Comparison of ENCODE assay signal across 1 cellular context in the genomic region with DNA sequence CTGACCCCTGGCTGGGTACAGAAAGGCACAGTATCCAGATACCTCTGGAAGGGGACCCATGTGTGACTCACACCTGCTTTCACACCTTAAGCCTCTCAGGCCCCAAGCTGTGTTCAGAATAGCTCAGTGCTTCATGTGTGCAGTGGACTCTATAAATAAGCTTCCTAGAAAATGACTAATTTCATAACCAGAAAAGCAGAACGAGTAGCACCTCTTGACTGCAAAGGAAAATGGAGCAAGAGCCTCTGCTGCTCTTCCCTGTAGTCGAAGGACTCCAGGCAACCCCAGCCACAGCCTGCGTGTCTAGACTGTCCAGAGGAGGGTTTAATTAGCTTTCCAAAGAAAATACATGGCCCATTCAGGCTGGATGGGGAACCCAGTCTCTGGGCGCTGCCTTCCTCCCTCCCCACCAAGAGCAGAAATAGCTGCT.
TF ChIP-seq lines count a peak whose summit lies in the region.

No MANE protein-coding gene starts in this region.

TF ChIP-seq in WTC11, 78 proteins besides CTCF, POLR2A, EP300 and RAD21 (continued from another document):
- TF ChIP-seq, protein P1, sequence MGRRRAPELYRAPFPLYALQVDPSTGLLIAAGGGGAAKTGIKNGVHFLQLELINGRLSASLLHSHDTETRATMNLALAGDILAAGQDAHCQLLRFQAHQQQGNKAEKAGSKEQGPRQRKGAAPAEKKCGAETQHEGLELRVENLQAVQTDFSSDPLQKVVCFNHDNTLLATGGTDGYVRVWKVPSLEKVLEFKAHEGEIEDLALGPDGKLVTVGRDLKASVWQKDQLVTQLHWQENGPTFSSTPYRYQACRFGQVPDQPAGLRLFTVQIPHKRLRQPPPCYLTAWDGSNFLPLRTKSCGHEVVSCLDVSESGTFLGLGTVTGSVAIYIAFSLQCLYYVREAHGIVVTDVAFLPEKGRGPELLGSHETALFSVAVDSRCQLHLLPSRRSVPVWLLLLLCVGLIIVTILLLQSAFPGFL (CRISPR knock-in tag; IDR thresholded peaks at IDR 0.05; ENCODE audit: borderline replicate concordance) = no peak
- no peak for TF ChIP-seq JAZF1 (CRISPR knock-in tag; IDR thresholded peaks at IDR 0.05)
- TF ChIP-seq CREB1 (CRISPR knock-in tag; IDR thresholded peaks at IDR 0.05) = no peak
- TF ChIP-seq, protein P2, sequence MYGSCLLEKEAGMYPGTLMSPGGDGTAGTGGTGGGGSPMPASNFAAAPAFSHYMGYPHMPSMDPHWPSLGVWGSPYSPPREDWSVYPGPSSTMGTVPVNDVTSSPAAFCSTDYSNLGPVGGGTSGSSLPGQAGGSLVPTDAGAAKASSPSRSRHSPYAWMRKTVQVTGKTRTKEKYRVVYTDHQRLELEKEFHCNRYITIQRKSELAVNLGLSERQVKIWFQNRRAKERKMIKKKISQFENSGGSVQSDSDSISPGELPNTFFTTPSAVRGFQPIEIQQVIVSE (CRISPR knock-in tag; IDR thresholded peaks at IDR 0.05; ENCODE audit: borderline replicate concordance) = no peak
- TF ChIP-seq EMX1 (CRISPR knock-in tag; IDR thresholded peaks at IDR 0.05) = no peak
- TF ChIP-seq, protein P3, sequence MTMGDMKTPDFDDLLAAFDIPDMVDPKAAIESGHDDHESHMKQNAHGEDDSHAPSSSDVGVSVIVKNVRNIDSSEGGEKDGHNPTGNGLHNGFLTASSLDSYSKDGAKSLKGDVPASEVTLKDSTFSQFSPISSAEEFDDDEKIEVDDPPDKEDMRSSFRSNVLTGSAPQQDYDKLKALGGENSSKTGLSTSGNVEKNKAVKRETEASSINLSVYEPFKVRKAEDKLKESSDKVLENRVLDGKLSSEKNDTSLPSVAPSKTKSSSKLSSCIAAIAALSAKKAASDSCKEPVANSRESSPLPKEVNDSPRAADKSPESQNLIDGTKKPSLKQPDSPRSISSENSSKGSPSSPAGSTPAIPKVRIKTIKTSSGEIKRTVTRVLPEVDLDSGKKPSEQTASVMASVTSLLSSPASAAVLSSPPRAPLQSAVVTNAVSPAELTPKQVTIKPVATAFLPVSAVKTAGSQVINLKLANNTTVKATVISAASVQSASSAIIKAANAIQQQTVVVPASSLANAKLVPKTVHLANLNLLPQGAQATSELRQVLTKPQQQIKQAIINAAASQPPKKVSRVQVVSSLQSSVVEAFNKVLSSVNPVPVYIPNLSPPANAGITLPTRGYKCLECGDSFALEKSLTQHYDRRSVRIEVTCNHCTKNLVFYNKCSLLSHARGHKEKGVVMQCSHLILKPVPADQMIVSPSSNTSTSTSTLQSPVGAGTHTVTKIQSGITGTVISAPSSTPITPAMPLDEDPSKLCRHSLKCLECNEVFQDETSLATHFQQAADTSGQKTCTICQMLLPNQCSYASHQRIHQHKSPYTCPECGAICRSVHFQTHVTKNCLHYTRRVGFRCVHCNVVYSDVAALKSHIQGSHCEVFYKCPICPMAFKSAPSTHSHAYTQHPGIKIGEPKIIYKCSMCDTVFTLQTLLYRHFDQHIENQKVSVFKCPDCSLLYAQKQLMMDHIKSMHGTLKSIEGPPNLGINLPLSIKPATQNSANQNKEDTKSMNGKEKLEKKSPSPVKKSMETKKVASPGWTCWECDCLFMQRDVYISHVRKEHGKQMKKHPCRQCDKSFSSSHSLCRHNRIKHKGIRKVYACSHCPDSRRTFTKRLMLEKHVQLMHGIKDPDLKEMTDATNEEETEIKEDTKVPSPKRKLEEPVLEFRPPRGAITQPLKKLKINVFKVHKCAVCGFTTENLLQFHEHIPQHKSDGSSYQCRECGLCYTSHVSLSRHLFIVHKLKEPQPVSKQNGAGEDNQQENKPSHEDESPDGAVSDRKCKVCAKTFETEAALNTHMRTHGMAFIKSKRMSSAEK (CRISPR knock-in tag; IDR thresholded peaks at IDR 0.05; ENCODE audit: borderline replicate concordance) = no peak
